In genomic region chr9:120869726-120870125, GRCh38 we compare ENCODE assay signal across 1 cellular context.
TF ChIP-seq lines count a peak whose summit lies in the region.

No MANE protein-coding gene starts in this region.

TF ChIP-seq in HepG2, 621 proteins besides CTCF, POLR2A, EP300 and RAD21:
- TF ChIP-seq AGO2 (optimal IDR thresholded peaks at IDR 0.05; ENCODE audit: low read depth, low read length): peak; percentile 39
- TF ChIP-seq DRAP1 (CRISPR knock-in tag; IDR thresholded peaks at IDR 0.05): no peak
- TF ChIP-seq PCBP1 (IDR thresholded peaks at IDR 0.05; ENCODE audit: borderline replicate concordance, low read depth, low read length): no peak
TF ChIP-seq in HepG2: peak in this region for 1.
